In the genomic region with DNA sequence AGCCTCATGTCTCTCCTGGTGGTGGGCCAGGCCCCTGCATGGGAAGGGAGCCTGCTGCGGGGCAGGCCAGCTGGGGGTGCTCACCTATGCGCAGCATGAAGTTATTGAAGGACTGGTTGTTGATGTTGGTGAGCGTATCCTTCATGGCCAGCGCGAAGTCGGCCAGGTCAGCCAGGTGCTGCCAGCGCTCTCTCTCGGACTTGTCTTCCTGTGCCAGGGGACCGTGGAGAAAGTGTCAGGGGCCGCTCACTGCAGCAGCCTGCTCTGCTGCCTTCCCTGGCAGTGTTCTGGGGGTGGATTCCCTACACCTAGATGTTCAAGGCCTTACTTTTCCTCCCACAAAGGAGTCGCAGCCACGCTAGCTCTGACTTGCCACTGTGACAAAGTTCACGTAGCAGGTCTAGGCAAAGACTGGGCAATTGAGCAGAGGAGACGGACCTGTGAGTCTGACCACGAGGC, we compare ENCODE assay signal across 15 cellular contexts. TPM values are rescaled to one million over a fixed set of nuclear protein-coding genes. Genes with fewer than 3 reads are reported as not detected.
A peak's percentile ranks its signal among the peaks of the same experiment; 100 is the strongest.
DNase-seq lines count a peak whose midpoint lies in the region; ATAC-seq and TF ChIP-seq lines count a peak whose summit lies in the region.
"Had no signal": no experiment of that assay in that cellular context is flagged by ENCODE, and none has a peak within 500 bp of the region (broad histone marks: within the 10 kb centered on the region; RNA-seq: fewer than 3 reads in every experiment).

No MANE protein-coding gene starts in this region.

- TF ChIP-seq CTCF in HEK293 (tag by site-specific recombination; IDR thresholded peaks at IDR 0.05), result no peak

- peaks cover 59% of the 10 kb centered on the region for H3K36me3 Mint-ChIP-seq in activated CD8-positive, alpha-beta memory T cell treated with anti-CD3 and anti-CD28 coated beads, Interleukin-2, amount 10 ng/mL, durations not matched to agents 7 days and 5 days
- H3K36me3 Mint-ChIP-seq in stimulated activated effector memory CD8-positive, alpha-beta T cell treated with anti-CD3 and anti-CD28 coated beads, Interleukin-12 subunit alpha, Interleukin-12 subunit beta, amount 100 ng/mL, for 72 hours, result peaks cover 98% of the 10 kb centered on the region

- POLR2A ChIA-PET in HEK293 (lab: Yijun Ruan, JAX), result no interaction called here

- ATAC-seq in activated CD8-positive, alpha-beta memory T cell treated with anti-CD3 and anti-CD28 coated beads, Interleukin-2, amount 10 ng/mL, durations not matched to agents 7 days and 5 days, result no peak
- ATAC-seq in stimulated activated effector memory CD8-positive, alpha-beta T cell treated with anti-CD3 and anti-CD28 coated beads, Interleukin-12 subunit alpha, Interleukin-12 subunit beta, amount 100 ng/mL, for 72 hours, result no peak
- ATAC-seq in GM19324 (IDR thresholded peaks at IDR 0.05; ENCODE audit: low FRiP score, unreplicated experiment) (no peak), GM18858 (IDR thresholded peaks at IDR 0.05; ENCODE audit: unreplicated experiment) (no peak)
- ATAC-seq: body of pancreas, foreskin keratinocyte had no signal

- no peaks in the 10 kb centered on the region for H3K9me3 ChIP-seq in HEK293 (ENCODE audit: control insufficient read depth, insufficient read depth, low read depth, low read length)
- H3K9me3 ChIP-seq: BLaER1 treated with 17β-estradiol and CSF1 and Interleukin-3, amounts not matched to agents 10 nM and 100 nM; body of pancreas; SJCRH30; suprapubic skin had no signal

- peak; percentile 35 for DNase-seq in activated CD8-positive, alpha-beta memory T cell treated with anti-CD3 and anti-CD28 coated beads, Interleukin-2, amount 10 ng/mL, durations not matched to agents 7 days and 5 days
- DNase-seq in iPS-NIHi11 (ENCODE audit: low spot score) (peak; percentile 18), MV-4-11 (lab: John Stamatoyannopoulos, UW) (no peak)
- DNase-seq in stimulated activated effector memory CD8-positive, alpha-beta T cell treated with anti-CD3 and anti-CD28 coated beads, Interleukin-12 subunit alpha, Interleukin-12 subunit beta, amount 100 ng/mL, for 72 hours (ENCODE audit: low spot score in 2 of 2), result no peak
- DNase-seq: activated CD4-positive, alpha-beta T cell treated with anti-CD3 and anti-CD28 coated beads, Interleukin-2, amount 50 U/mL, for 4 hours; activated naive CD4-positive, alpha-beta T cell; body of pancreas; foreskin keratinocyte; stimulated activated CD4-positive, alpha-beta T cell treated with anti-CD3 and anti-CD28 coated beads, Interleukin-12 subunit alpha, Interleukin-12 subunit beta, amount 100 ng/mL, for 4 hours had no signal

- no peaks in the 10 kb centered on the region for H3K27me3 Mint-ChIP-seq in activated CD8-positive, alpha-beta memory T cell treated with anti-CD3 and anti-CD28 coated beads, Interleukin-2, amount 10 ng/mL, durations not matched to agents 7 days and 5 days

- CTCF ChIA-PET in HEK293 (lab: Yijun Ruan, JAX), result interaction anchor here (0.9 to 1.4 kb wide), 3 partner anchors 8 to 411 kb away, joined by 3 to 5 read pairs (median 4); no protein-coding TSS in a partner anchor
- CTCF ChIA-PET in activated CD8-positive, alpha-beta memory T cell treated with anti-CD3 and anti-CD28 coated beads, Interleukin-2, amount 10 ng/mL, durations not matched to agents 7 days and 5 days (lab: Charles Lee), result interaction anchor here (0.9 to 1.6 kb wide), 3 partner anchors 10 to 412 kb away, joined by 3 to 4 read pairs (median 4); no protein-coding TSS in a partner anchor

- no peak overlapping the region for H3K27ac ChIP-seq in HEK293 (ENCODE audit: extremely low read depth, low read depth, low read length)
- H3K27ac ChIP-seq: BLaER1 treated with 17β-estradiol and CSF1 and Interleukin-3, amounts not matched to agents 10 nM and 100 nM; body of pancreas; foreskin keratinocyte; SJCRH30; suprapubic skin had no signal

- H3K27ac Mint-ChIP-seq in activated CD8-positive, alpha-beta memory T cell treated with anti-CD3 and anti-CD28 coated beads, Interleukin-2, amount 10 ng/mL, durations not matched to agents 7 days and 5 days, result no peak overlapping the region
- H3K27ac Mint-ChIP-seq in stimulated activated effector memory CD8-positive, alpha-beta T cell treated with anti-CD3 and anti-CD28 coated beads, Interleukin-12 subunit alpha, Interleukin-12 subunit beta, amount 100 ng/mL, for 72 hours, result peak overlapping the region; percentile 61

- no peaks in the 10 kb centered on the region for H3K4me1 ChIP-seq in HEK293 (ENCODE audit: control insufficient read depth, insufficient read depth, low read length)
- H3K4me1 ChIP-seq: foreskin keratinocyte, suprapubic skin had no signal

- H3K9me3 Mint-ChIP-seq in activated CD8-positive, alpha-beta memory T cell treated with anti-CD3 and anti-CD28 coated beads, Interleukin-2, amount 10 ng/mL, durations not matched to agents 7 days and 5 days (ENCODE audit: low read depth), result no peaks in the 10 kb centered on the region
- H3K9me3 Mint-ChIP-seq in stimulated activated effector memory CD8-positive, alpha-beta T cell treated with anti-CD3 and anti-CD28 coated beads, Interleukin-12 subunit alpha, Interleukin-12 subunit beta, amount 100 ng/mL, for 72 hours, result no peaks in the 10 kb centered on the region

- H3K4me1 Mint-ChIP-seq in activated CD8-positive, alpha-beta memory T cell treated with anti-CD3 and anti-CD28 coated beads, Interleukin-2, amount 10 ng/mL, durations not matched to agents 7 days and 5 days, result peaks cover 14% of the 10 kb centered on the region
- peaks cover 11% of the 10 kb centered on the region for H3K4me1 Mint-ChIP-seq in stimulated activated effector memory CD8-positive, alpha-beta T cell treated with anti-CD3 and anti-CD28 coated beads, Interleukin-12 subunit alpha, Interleukin-12 subunit beta, amount 100 ng/mL, for 72 hours

- no peak overlapping the region for H3K4me3 ChIP-seq in HEK293 (ENCODE audit: low read depth, low read length)
- H3K4me3 ChIP-seq: BLaER1 treated with 17β-estradiol and CSF1 and Interleukin-3, amounts not matched to agents 10 nM and 100 nM; body of pancreas; SJCRH30; suprapubic skin had no signal

- no peak overlapping the region for H3K4me3 Mint-ChIP-seq in activated CD8-positive, alpha-beta memory T cell treated with anti-CD3 and anti-CD28 coated beads, Interleukin-2, amount 10 ng/mL, durations not matched to agents 7 days and 5 days
- H3K4me3 Mint-ChIP-seq in stimulated activated effector memory CD8-positive, alpha-beta T cell treated with anti-CD3 and anti-CD28 coated beads, Interleukin-12 subunit alpha, Interleukin-12 subunit beta, amount 100 ng/mL, for 72 hours, result no peak overlapping the region

- peaks cover 17 to 94% of the 10 kb centered on the region in 2 experiments for H3K36me3 ChIP-seq in HEK293 (ENCODE audit: control insufficient read depth in 2 of 2, insufficient read depth in 1 of 2, low read length in 2 of 2)

TF ChIP-seq in HEK293, 187 proteins besides CTCF, POLR2A, EP300 and RAD21:
- TF ChIP-seq, protein P1, sequence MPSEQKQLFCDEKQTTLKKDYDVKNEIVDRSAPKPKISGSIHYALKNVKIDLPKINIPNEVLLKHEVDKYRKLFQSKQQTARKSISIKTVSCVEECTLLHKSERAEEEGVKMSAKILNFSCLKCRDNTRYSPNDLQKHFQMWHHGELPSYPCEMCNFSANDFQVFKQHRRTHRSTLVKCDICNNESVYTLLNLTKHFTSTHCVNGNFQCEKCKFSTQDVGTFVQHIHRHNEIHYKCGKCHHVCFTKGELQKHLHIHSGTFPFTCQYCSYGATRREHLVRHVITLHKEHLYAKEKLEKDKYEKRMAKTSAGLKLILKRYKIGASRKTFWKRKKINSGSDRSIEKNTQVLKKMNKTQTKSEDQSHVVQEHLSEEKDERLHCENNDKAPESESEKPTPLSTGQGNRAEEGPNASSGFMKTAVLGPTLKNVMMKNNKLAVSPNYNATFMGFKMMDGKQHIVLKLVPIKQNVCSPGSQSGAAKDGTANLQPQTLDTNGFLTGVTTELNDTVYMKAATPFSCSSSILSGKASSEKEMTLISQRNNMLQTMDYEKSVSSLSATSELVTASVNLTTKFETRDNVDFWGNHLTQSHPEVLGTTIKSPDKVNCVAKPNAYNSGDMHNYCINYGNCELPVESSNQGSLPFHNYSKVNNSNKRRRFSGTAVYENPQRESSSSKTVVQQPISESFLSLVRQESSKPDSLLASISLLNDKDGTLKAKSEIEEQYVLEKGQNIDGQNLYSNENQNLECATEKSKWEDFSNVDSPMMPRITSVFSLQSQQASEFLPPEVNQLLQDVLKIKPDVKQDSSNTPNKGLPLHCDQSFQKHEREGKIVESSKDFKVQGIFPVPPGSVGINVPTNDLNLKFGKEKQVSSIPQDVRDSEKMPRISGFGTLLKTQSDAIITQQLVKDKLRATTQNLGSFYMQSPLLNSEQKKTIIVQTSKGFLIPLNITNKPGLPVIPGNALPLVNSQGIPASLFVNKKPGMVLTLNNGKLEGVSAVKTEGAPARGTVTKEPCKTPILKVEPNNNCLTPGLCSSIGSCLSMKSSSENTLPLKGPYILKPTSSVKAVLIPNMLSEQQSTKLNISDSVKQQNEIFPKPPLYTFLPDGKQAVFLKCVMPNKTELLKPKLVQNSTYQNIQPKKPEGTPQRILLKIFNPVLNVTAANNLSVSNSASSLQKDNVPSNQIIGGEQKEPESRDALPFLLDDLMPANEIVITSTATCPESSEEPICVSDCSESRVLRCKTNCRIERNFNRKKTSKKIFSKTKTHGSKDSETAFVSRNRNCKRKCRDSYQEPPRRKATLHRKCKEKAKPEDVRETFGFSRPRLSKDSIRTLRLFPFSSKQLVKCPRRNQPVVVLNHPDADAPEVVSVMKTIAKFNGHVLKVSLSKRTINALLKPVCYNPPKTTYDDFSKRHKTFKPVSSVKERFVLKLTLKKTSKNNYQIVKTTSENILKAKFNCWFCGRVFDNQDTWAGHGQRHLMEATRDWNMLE (tag by site-specific recombination; conservative IDR thresholded peaks at IDR 0.05; ENCODE audit: low read depth), result no peak
- TF ChIP-seq ZNF658 (tag by site-specific recombination; IDR thresholded peaks at IDR 0.05), result no peak
- TF ChIP-seq ZBTB48 (tag by site-specific recombination; IDR thresholded peaks at IDR 0.05), result 0 out of 2 replicates have a peak, but pooled peaks have one; percentile 20
- TF ChIP-seq, protein P2, sequence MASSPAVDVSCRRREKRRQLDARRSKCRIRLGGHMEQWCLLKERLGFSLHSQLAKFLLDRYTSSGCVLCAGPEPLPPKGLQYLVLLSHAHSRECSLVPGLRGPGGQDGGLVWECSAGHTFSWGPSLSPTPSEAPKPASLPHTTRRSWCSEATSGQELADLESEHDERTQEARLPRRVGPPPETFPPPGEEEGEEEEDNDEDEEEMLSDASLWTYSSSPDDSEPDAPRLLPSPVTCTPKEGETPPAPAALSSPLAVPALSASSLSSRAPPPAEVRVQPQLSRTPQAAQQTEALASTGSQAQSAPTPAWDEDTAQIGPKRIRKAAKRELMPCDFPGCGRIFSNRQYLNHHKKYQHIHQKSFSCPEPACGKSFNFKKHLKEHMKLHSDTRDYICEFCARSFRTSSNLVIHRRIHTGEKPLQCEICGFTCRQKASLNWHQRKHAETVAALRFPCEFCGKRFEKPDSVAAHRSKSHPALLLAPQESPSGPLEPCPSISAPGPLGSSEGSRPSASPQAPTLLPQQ (tag by site-specific recombination; IDR thresholded peaks at IDR 0.05), result no peak

RNA-seq across cellular contexts. Expression of a gene that starts 28.2 kb away (rescaled TPM):
- 10 to 100 TPM; 55.4 to 57.4 TPM for total RNA-seq in activated CD8-positive, alpha-beta memory T cell treated with anti-CD3 and anti-CD28 coated beads, Interleukin-2, amount 10 ng/mL, durations not matched to agents 7 days and 5 days

RNA-seq across cellular contexts. Expression of a gene that starts 28.3 kb away (rescaled TPM):
- 10 to 100 TPM; 17.9 to 29.3 TPM for total RNA-seq in activated CD8-positive, alpha-beta memory T cell treated with anti-CD3 and anti-CD28 coated beads, Interleukin-2, amount 10 ng/mL, durations not matched to agents 7 days and 5 days

Comparison
In these comparisons a context has a peak if more than half of its experiments do, and no peak if none do; other contexts are left out.
1. DNase-seq: peak in activated CD8-positive, alpha-beta memory T cell treated with anti-CD3 and anti-CD28 coated beads, Interleukin-2, amount 10 ng/mL, durations not matched to agents 7 days and 5 days (single experiment) and iPS-NIHi11 (single experiment); none in stimulated activated effector memory CD8-positive, alpha-beta T cell treated with anti-CD3 and anti-CD28 coated beads, Interleukin-12 subunit alpha, Interleukin-12 subunit beta, amount 100 ng/mL, for 72 hours (0 of 2) and MV-4-11 (single experiment).